Comparison of ENCODE assay signal across 25 cellular contexts in the genomic region with DNA sequence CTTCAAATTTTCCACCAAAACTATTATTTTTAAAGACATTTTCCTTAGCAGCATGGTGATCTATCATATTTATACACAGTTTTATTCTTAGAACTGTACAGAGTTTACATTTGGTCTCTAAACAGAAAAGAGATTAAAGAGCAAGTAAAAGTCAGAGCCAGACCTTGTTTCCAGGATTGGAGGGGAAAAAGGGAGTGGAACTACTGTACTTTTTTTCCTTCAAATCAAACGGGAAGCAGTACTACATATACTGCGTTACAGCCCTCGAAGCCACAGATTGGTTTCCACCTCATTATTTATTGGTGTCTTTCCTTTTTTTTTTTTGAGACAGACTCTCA. TPM values are rescaled to one million over a fixed set of nuclear protein-coding genes. Genes with fewer than 3 reads are reported as not detected.
DNase-seq lines count a peak whose midpoint lies in the region; ATAC-seq and TF ChIP-seq lines count a peak whose summit lies in the region.
"Had no signal": no experiment of that assay in that cellular context is flagged by ENCODE, and none has a peak within 500 bp of the region (broad histone marks: within the 10 kb centered on the region; RNA-seq: fewer than 3 reads in every experiment).

No MANE protein-coding gene starts in this region.

- no peaks in the 10 kb centered on the region for H3K36me3 ChIP-seq in HCT116 (ENCODE audit: control insufficient read depth in 1 of 2, insufficient read depth in 2 of 2, low read length in 2 of 2)
- H3K36me3 ChIP-seq in RWPE2 (ENCODE audit: low read depth), result peaks cover 23% of the 10 kb centered on the region
- no peaks in the 10 kb centered on the region for H3K36me3 ChIP-seq in iPS-18a (ENCODE audit: control insufficient read depth, low read depth, low read length)
- H3K36me3 ChIP-seq in trophoblast cell (ENCODE audit: control insufficient read depth in 1 of 2, insufficient read depth in 2 of 2, low read length in 2 of 2), result peaks cover 0 to 1% of the 10 kb centered on the region in 2 experiments
- H3K36me3 ChIP-seq in naive thymus-derived CD4-positive, alpha-beta T cell (ENCODE audit: control insufficient read depth in 2 of 3, insufficient read depth in 3 of 3, low read length in 3 of 3), result no peaks in the 10 kb centered on the region
- H3K36me3 ChIP-seq in body of pancreas (replicated peaks in 1 of 2; ENCODE audit: insufficient read depth in 1 of 2, low read depth in 2 of 2), result no peaks in the 10 kb centered on the region
- H3K36me3 ChIP-seq in left lung, result no peaks in the 10 kb centered on the region
- H3K36me3 ChIP-seq: brain microvascular endothelial cell, colonic mucosa had no signal

- H3K4me2 ChIP-seq in HCT116 (ENCODE audit: low read length) (peak overlapping the region; percentile 9; the same call in 1 of the 2 replicates), trophoblast cell (ENCODE audit: low read length) (no peak overlapping the region)

- peaks cover 17% of the 10 kb centered on the region; the same call in 1 of the 2 replicates for H4K20me1 ChIP-seq in HCT116 (ENCODE audit: insufficient read depth)

- no TSS peak for BruUV-seq in HCT116 (replicated peaks; lab: Mats Ljungman, UMichigan)

- no peak overlapping the region for H3K23ac ChIP-seq in trophoblast cell (ENCODE audit: low read length)

- ATAC-seq in HCT116 (no peak), RWPE2 (ENCODE audit: low read depth) (no peak; the same call in 2 of the 3 replicates), body of pancreas (no peak), left lung (no peak), GM19467 (IDR thresholded peaks at IDR 0.05; ENCODE audit: unreplicated experiment) (no peak)
- no peak for ATAC-seq in naive thymus-derived CD4-positive, alpha-beta T cell
- ATAC-seq: activated CD8-positive, alpha-beta T cell treated with anti-CD3 and anti-CD28 coated beads for 36 hours; activated naive CD8-positive, alpha-beta T cell treated with anti-CD3 and anti-CD28 coated beads, Interleukin-2, amount 50 U/mL, for 24 hours; GM12878 had no signal

- TF ChIP-seq CTCF in HCT116 (IDR thresholded peaks at IDR 0.05 in 2 of 3, conservative IDR thresholded peaks at IDR 0.05 in 1 of 3; ENCODE audit: borderline replicate concordance in 1 of 3, insufficient read depth in 1 of 3, low read depth in 2 of 3, low read length in 2 of 3) (no peak), RWPE2 (IDR thresholded peaks at IDR 0.05; ENCODE audit: poor library complexity, severe bottlenecking) (peak; percentile 4), body of pancreas (IDR thresholded peaks at IDR 0.05) (no peak), left lung (IDR thresholded peaks at IDR 0.05) (no peak)

- no peak overlapping the region for H2BK5ac ChIP-seq in trophoblast cell (ENCODE audit: low read depth, low read length, poor library complexity)

- H4K91ac ChIP-seq in trophoblast cell (ENCODE audit: low read depth, low read length), result no peak overlapping the region

- H3K14ac ChIP-seq in trophoblast cell (ENCODE audit: low read length), result no peak overlapping the region

- no peaks in the 10 kb centered on the region for H3K79me1 ChIP-seq in trophoblast cell (ENCODE audit: low read length)

- peaks cover 74 to 94% (median 85%) of the 10 kb centered on the region in 5 donors for H3K27me3 Mint-ChIP-seq in naive thymus-derived CD4-positive, alpha-beta T cell

- TF ChIP-seq POLR2A in HCT116 (IDR thresholded peaks at IDR 0.05; ENCODE audit: borderline replicate concordance, extremely low read depth, insufficient read depth, insufficient read length) (no peak), body of pancreas (IDR thresholded peaks at IDR 0.05) (no peak)

- H2AFZ ChIP-seq in HCT116 (ENCODE audit: low read depth, low read length, poor library complexity, severe bottlenecking), result no peak overlapping the region
- peak overlapping the region; percentile 41 for H2AFZ ChIP-seq in trophoblast cell (ENCODE audit: insufficient read depth, low read length, poor library complexity)

- H2BK12ac ChIP-seq in trophoblast cell (ENCODE audit: low read length), result no peak overlapping the region

- POLR2A ChIA-PET in HCT116 (lab: Charles Lee), result no interaction called here
- POLR2A ChIA-PET in naive thymus-derived CD4-positive, alpha-beta T cell (lab: Charles Lee), result interaction anchor here (0.6 kb wide), 1 partner anchor 123 kb away, joined by 3 read pairs; no protein-coding TSS in a partner anchor

- H3K9me3 ChIP-seq in HCT116 (ENCODE audit: control insufficient read depth in 1 of 2, insufficient read depth in 1 of 2, low read depth in 1 of 2, low read length in 2 of 2), result no peaks in the 10 kb centered on the region
- H3K9me3 ChIP-seq in RWPE2 (ENCODE audit: severe bottlenecking), result no peaks in the 10 kb centered on the region
- H3K9me3 ChIP-seq in iPS-18a (ENCODE audit: control insufficient read depth, low read depth, low read length), result no peaks in the 10 kb centered on the region
- no peaks in the 10 kb centered on the region for H3K9me3 ChIP-seq in trophoblast cell (ENCODE audit: insufficient read depth, low read depth, low read length)
- no peaks in the 10 kb centered on the region for H3K9me3 ChIP-seq in naive thymus-derived CD4-positive, alpha-beta T cell (ENCODE audit: control insufficient read depth in 2 of 3, low read length in 3 of 3)
- H3K9me3 ChIP-seq in body of pancreas, result no peaks in the 10 kb centered on the region
- H3K9me3 ChIP-seq in left lung, result no peaks in the 10 kb centered on the region
- H3K9me3 ChIP-seq: colonic mucosa, mucosa of descending colon had no signal

- H3K4me1 ChIP-seq in HCT116 (ENCODE audit: control insufficient read depth in 1 of 2, insufficient read depth in 2 of 2, low read length in 2 of 2) (peaks cover 18 to 61% of the 10 kb centered on the region in 2 experiments; a peak in 3 of 4 replicates), RWPE2 (ENCODE audit: insufficient read depth, poor library complexity, severe bottlenecking) (peaks cover 68% of the 10 kb centered on the region), iPS-18a (ENCODE audit: control insufficient read depth, low read depth, low read length) (peaks cover 46% of the 10 kb centered on the region), trophoblast cell (ENCODE audit: control insufficient read depth in 1 of 2, insufficient read depth in 2 of 2, low read length in 2 of 2) (peaks cover 4 to 6% of the 10 kb centered on the region in 2 experiments), body of pancreas (peaks cover 66% of the 10 kb centered on the region), left lung (peaks cover 13 to 30% of the 10 kb centered on the region in 2 donors)
- no peaks in the 10 kb centered on the region for H3K4me1 ChIP-seq in naive thymus-derived CD4-positive, alpha-beta T cell (ENCODE audit: control insufficient read depth in 2 of 2, insufficient read depth in 2 of 2, low read length in 2 of 2)

- H2AK5ac ChIP-seq in trophoblast cell (ENCODE audit: low read length), result no peak overlapping the region

- WGBS in trophoblast cell (ENCODE audit: extremely low coverage, insufficient coverage, insufficient read length), result no CpG with 5 or more reads among the region's 3 CpGs
- 13 to 14% methylated on average over 3 of the region's 3 CpGs for WGBS in body of pancreas, 2 donors

- H3K27me3 ChIP-seq in HCT116 (ENCODE audit: insufficient read depth, low read length), result no peaks in the 10 kb centered on the region
- no peaks in the 10 kb centered on the region for H3K27me3 ChIP-seq in RWPE2 (ENCODE audit: insufficient read depth, poor library complexity, severe bottlenecking)
- no peaks in the 10 kb centered on the region for H3K27me3 ChIP-seq in iPS-18a (ENCODE audit: control insufficient read depth, insufficient read depth, low read length)
- no peaks in the 10 kb centered on the region for H3K27me3 ChIP-seq in trophoblast cell (ENCODE audit: insufficient read depth, low read length)
- H3K27me3 ChIP-seq in naive thymus-derived CD4-positive, alpha-beta T cell (ENCODE audit: control insufficient read depth in 2 of 2, insufficient read depth in 2 of 2, low read length in 2 of 2), result peaks cover 3 to 25% of the 10 kb centered on the region in 2 donors
- H3K27me3 ChIP-seq in body of pancreas, result no peaks in the 10 kb centered on the region
- peaks cover 4 to 33% of the 10 kb centered on the region in 2 donors for H3K27me3 ChIP-seq in left lung
- H3K27me3 ChIP-seq: brain microvascular endothelial cell, colonic mucosa had no signal

- no peak overlapping the region for H4K12ac ChIP-seq in trophoblast cell (ENCODE audit: low read depth, low read length)

- no peaks in the 10 kb centered on the region for H3K4me1 Mint-ChIP-seq in naive thymus-derived CD4-positive, alpha-beta T cell
- H3K4me1 Mint-ChIP-seq: activated naive CD8-positive, alpha-beta T cell treated with anti-CD3 and anti-CD28 coated beads, Interleukin-2, amount 50 U/mL, for 24 hours; CD8-positive, alpha-beta memory T cell had no signal

- H3K27ac Mint-ChIP-seq in naive thymus-derived CD4-positive, alpha-beta T cell, result no peak overlapping the region
- H3K27ac Mint-ChIP-seq: activated CD8-positive, alpha-beta T cell treated with anti-CD3 and anti-CD28 coated beads for 36 hours; activated naive CD8-positive, alpha-beta T cell treated with anti-CD3 and anti-CD28 coated beads, Interleukin-2, amount 50 U/mL, for 24 hours; CD8-positive, alpha-beta memory T cell had no signal

- peaks cover 0 to 58% (median 19%) of the 10 kb centered on the region in 11 donors for H3K9me3 Mint-ChIP-seq in naive thymus-derived CD4-positive, alpha-beta T cell

- no peak overlapping the region for H3K18ac ChIP-seq in trophoblast cell (ENCODE audit: low read length)

- H3K9ac ChIP-seq in HCT116 (ENCODE audit: low read length) (peak overlapping the region; percentile 4; the same call in 1 of the 2 replicates), iPS-18a (ENCODE audit: low read length) (peak overlapping the region; percentile 7), trophoblast cell (ENCODE audit: low read length) (no peak overlapping the region)

- no peak overlapping the region for H3K27ac ChIP-seq in HCT116 (ENCODE audit: low read depth, low read length)
- peak overlapping the region; percentile 23 for H3K27ac ChIP-seq in RWPE2 (ENCODE audit: poor library complexity, severe bottlenecking)
- H3K27ac ChIP-seq in iPS-18a (ENCODE audit: low read length), result no peak overlapping the region
- no peak overlapping the region for H3K27ac ChIP-seq in trophoblast cell (ENCODE audit: low read depth, low read length)
- no peak overlapping the region for H3K27ac ChIP-seq in naive thymus-derived CD4-positive, alpha-beta T cell (ENCODE audit: low read depth, low read length)
- peak overlapping the region in 2 of 4 donors; percentile 25 to 27 for H3K27ac ChIP-seq in body of pancreas
- H3K27ac ChIP-seq in left lung, result peak overlapping the region in 1 of 2 donors; percentile 23
- H3K27ac ChIP-seq: brain microvascular endothelial cell, colonic mucosa, RWPE1 had no signal

- H3K4me3 ChIP-seq in HCT116 (replicated peaks in 1 of 2; ENCODE audit: low read depth in 1 of 2, low read length in 2 of 2), result no peak overlapping the region
- no peak overlapping the region for H3K4me3 ChIP-seq in RWPE2 (ENCODE audit: severe bottlenecking)
- no peak overlapping the region for H3K4me3 ChIP-seq in iPS-18a (ENCODE audit: low read length)
- H3K4me3 ChIP-seq in trophoblast cell (ENCODE audit: low read depth, low read length), result no peak overlapping the region
- no peak overlapping the region for H3K4me3 ChIP-seq in naive thymus-derived CD4-positive, alpha-beta T cell (ENCODE audit: low read length)
- no peak overlapping the region for H3K4me3 ChIP-seq in body of pancreas
- H3K4me3 ChIP-seq in left lung, result no peak overlapping the region
- H3K4me3 ChIP-seq: colonic mucosa, GM12878, mucosa of descending colon had no signal

- H3K79me2 ChIP-seq in HCT116 (ENCODE audit: insufficient read depth, low read length) (peaks cover 99% of the 10 kb centered on the region), trophoblast cell (ENCODE audit: control insufficient read depth, insufficient read depth, low read length, poor library complexity) (peaks cover 9% of the 10 kb centered on the region)

- no peaks in the 10 kb centered on the region for H3K9me2 ChIP-seq in HCT116 (ENCODE audit: insufficient read depth)

- peaks cover 0 to 10% (median 0%) of the 10 kb centered on the region in 5 donors for H3K36me3 Mint-ChIP-seq in naive thymus-derived CD4-positive, alpha-beta T cell
- H3K36me3 Mint-ChIP-seq: CD8-positive, alpha-beta memory T cell had no signal

- no peak overlapping the region for H3K4me3 Mint-ChIP-seq in naive thymus-derived CD4-positive, alpha-beta T cell
- H3K4me3 Mint-ChIP-seq: activated CD8-positive, alpha-beta T cell treated with anti-CD3 and anti-CD28 coated beads for 36 hours; activated naive CD8-positive, alpha-beta T cell treated with anti-CD3 and anti-CD28 coated beads, Interleukin-2, amount 50 U/mL, for 24 hours; CD8-positive, alpha-beta memory T cell had no signal

- intact Hi-C loops in HCT116 (cut with micrococcal nuclease), result no loop called here
- intact Hi-C loops in naive thymus-derived CD4-positive, alpha-beta T cell (cut with micrococcal nuclease), result no loop called here
- intact Hi-C loops in body of pancreas (cut with DNase I), result no loop called here
- intact Hi-C loops in left lung (cut with DNase I), result no loop called here

- no peak for TF ChIP-seq RAD21 in HCT116 (IDR thresholded peaks at IDR 0.05; ENCODE audit: low read depth)

- DNase-seq in HCT116 (ENCODE audit: low read depth, low spot score), result no peak
- DNase-seq in RWPE2 (ENCODE audit: low spot score), result no peak
- DNase-seq in trophoblast cell, result no peak
- no peak for DNase-seq in naive thymus-derived CD4-positive, alpha-beta T cell
- no peak for DNase-seq in body of pancreas
- DNase-seq in left lung, result no peak
- DNase-seq: activated CD4-positive, CD25-positive, alpha-beta regulatory T cell treated with anti-CD3 and anti-CD28 coated beads, Interleukin-2, amount 50 U/mL, for 72 hours; activated CD8-positive, alpha-beta T cell treated with anti-CD3 and anti-CD28 coated beads for 36 hours; activated gamma-delta T cell; activated naive CD8-positive, alpha-beta T cell treated with anti-CD3 and anti-CD28 coated beads, Interleukin-2, amount 50 U/mL, for 24 hours; activated T-cell treated with anti-CD3 and anti-CD28 coated beads for 4 hours; CD8-positive, alpha-beta memory T cell; colonic mucosa; DMS79; left ventricle myocardium superior; mucosa of descending colon; NCI-H1417 treated with DMSO at 0.1 percent for 48 hours; NCI-H510A; stimulated activated CD4-positive, alpha-beta T cell treated with anti-CD3 and anti-CD28 coated beads, Interleukin-4, amount 100 ng/mL, for 24 hours; stimulated activated naive CD4-positive, alpha-beta T cell treated with Interleukin-2 at 50 U/mL for 16 hours had no signal

- H4K8ac ChIP-seq in trophoblast cell (ENCODE audit: low read depth, low read length), result no peak overlapping the region

- H2BK120ac ChIP-seq in trophoblast cell (ENCODE audit: insufficient read depth, low read length, poor library complexity), result no peak overlapping the region

- CTCF ChIA-PET in HCT116 (lab: Charles Lee), result no interaction called here
- CTCF ChIA-PET in naive thymus-derived CD4-positive, alpha-beta T cell (lab: Charles Lee), result no interaction called here

- peak overlapping the region; percentile 89 for H3K4ac ChIP-seq in trophoblast cell (ENCODE audit: low read depth, low read length)

- RAD21 ChIA-PET in HCT116 (lab: Charles Lee; ENCODE audit: low non-redundant PET in 1 of 2, low total read pairs in 2 of 2, uncharacterized antibody in 2 of 2, unreplicated experiment in 2 of 2), result no interaction called here

RNA-seq across cellular contexts. Expression of a gene that starts 6.6 kb away (rescaled TPM):
- 83.6 TPM for total RNA-seq in HCT116 (2021; ENCODE audit: unreplicated experiment)
- 34.7 and 39.7 TPM in 2 replicates for polyA plus RNA-seq in HCT116 (2012)
- 85.2 and 88.6 TPM in 2 replicates for polyA plus RNA-seq in trophoblast cell (2013)
- not detected for total RNA-seq in naive thymus-derived CD4-positive, alpha-beta T cell
- polyA plus RNA-seq in naive thymus-derived CD4-positive, alpha-beta T cell, result not detected
- total RNA-seq in body of pancreas, result 10 to 100 TPM; 68.7 to 70.9 TPM
- total RNA-seq in left lung, result 100 to 1,000 TPM in 1 of 2 donors, 10 to 100 TPM in 1; 82.9 to 128 TPM
- total RNA-seq: activated CD8-positive, alpha-beta T cell treated with anti-CD3 and anti-CD28 coated beads for 36 hours; CD8-positive, alpha-beta memory T cell had no signal
- polyA plus RNA-seq: CD8-positive, alpha-beta memory T cell had no signal

Comparison
In these comparisons a context has a peak if more than half of its experiments do, and no peak if none do; other contexts are left out.
1. RNA of a gene that starts 6.6 kb away (total RNA-seq): 82.9 to 128 TPM in left lung, 83.6 TPM in HCT116 (single experiment) and 68.7 to 70.9 TPM in body of pancreas; not detected in naive thymus-derived CD4-positive, alpha-beta T cell; every median in the first group is over 10 times any median in the second.